Comparison of ENCODE assay signal across 9 cellular contexts in genomic region chrX:30597258-30598012, GRCh38.
DNase-seq lines count a peak whose midpoint lies in the region; ATAC-seq and FAIRE-seq lines count a peak whose summit lies in the region.
"Had no signal": no experiment of that assay in that cellular context is flagged by ENCODE, and none has a peak within 500 bp of the region (broad histone marks: within the 10 kb centered on the region; RNA-seq: fewer than 3 reads in every experiment).

No MANE protein-coding gene starts in this region.

- FAIRE-seq in GM18507 (lab: Jason Lieb, UNC) = peak; percentile 90

- peak; percentile 92 for ATAC-seq in GM21529 (IDR thresholded peaks at IDR 0.05; ENCODE audit: unreplicated experiment)
- ATAC-seq in HG03460 (IDR thresholded peaks at IDR 0.05; ENCODE audit: unreplicated experiment) = peak; percentile 82

- H3K4me3 Mint-ChIP-seq in dendritic cell treated with granulocyte-macrophage colony-stimulating factor and Interleukin-4, amounts not matched to agents 40 ng/mL and 50 ng/mL, for 4 days = peak overlapping the region; percentile 59

- intact Hi-C loops in dendritic cell treated with granulocyte-macrophage colony-stimulating factor and Interleukin-4, amounts not matched to agents 40 ng/mL and 50 ng/mL, for 4 days (cut with micrococcal nuclease) = loop anchor here (2.0 kb wide), 1 partner anchor 15 kb away; no protein-coding TSS in a partner anchor

- H3K36me3 Mint-ChIP-seq in dendritic cell treated with granulocyte-macrophage colony-stimulating factor and Interleukin-4, amounts not matched to agents 40 ng/mL and 50 ng/mL, for 4 days (ENCODE audit: low read depth) = no peaks in the 10 kb centered on the region

- no peaks in the 10 kb centered on the region for H3K9me3 Mint-ChIP-seq in dendritic cell treated with granulocyte-macrophage colony-stimulating factor and Interleukin-4, amounts not matched to agents 40 ng/mL and 50 ng/mL, for 4 days

- DNase-seq in GM18507 (ENCODE audit: extremely low spot score, insufficient read length, low read depth) (peak; percentile 15), NCI-H2107 treated with DMSO at 0.1 percent for 48 hours (lab: John Stamatoyannopoulos, UW; ENCODE audit: unreplicated experiment) (no peak), NCI-H2196 (lab: John Stamatoyannopoulos, UW; ENCODE audit: unreplicated experiment) (no peak), AG08395 (ENCODE audit: low spot score) (no peak), LoVo (ENCODE audit: low spot score) (no peak)
- DNase-seq: stimulated activated CD4-positive, alpha-beta T cell treated with anti-CD3 and anti-CD28 coated beads, Interleukin-4, amount 100 ng/mL, for 1 hour had no signal

- H3K27ac Mint-ChIP-seq in dendritic cell treated with granulocyte-macrophage colony-stimulating factor and Interleukin-4, amounts not matched to agents 40 ng/mL and 50 ng/mL, for 4 days = peak overlapping the region; percentile 94

- H3K4me1 Mint-ChIP-seq in dendritic cell treated with granulocyte-macrophage colony-stimulating factor and Interleukin-4, amounts not matched to agents 40 ng/mL and 50 ng/mL, for 4 days (ENCODE audit: low read depth) = peaks cover 20% of the 10 kb centered on the region

- H3K27me3 Mint-ChIP-seq in dendritic cell treated with granulocyte-macrophage colony-stimulating factor and Interleukin-4, amounts not matched to agents 40 ng/mL and 50 ng/mL, for 4 days = no peaks in the 10 kb centered on the region
